ENCODE assay signal across 15 cellular contexts in the genomic region with DNA sequence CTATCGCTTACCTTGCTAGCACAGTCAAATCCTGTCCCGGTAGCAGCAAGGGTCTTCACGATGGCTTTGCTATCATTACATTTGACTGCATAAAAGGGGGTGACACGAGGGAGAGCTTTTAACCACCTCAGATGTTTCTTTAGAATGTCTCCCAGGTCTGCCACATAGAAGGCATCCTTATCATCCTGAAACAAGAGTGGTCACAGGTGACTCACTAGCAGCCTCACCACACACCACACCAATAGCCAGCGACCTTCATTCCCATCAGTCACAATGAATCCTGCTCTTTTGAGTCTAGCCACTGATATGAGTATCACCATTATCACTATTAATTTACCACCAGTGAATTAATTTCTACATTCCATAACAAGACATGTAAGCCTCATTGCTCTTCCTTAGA. TPM values are rescaled to one million over a fixed set of nuclear protein-coding genes. Genes with fewer than 3 reads are reported as not detected.
DNase-seq lines count a peak whose midpoint lies in the region; ATAC-seq, FAIRE-seq and TF ChIP-seq lines count a peak whose summit lies in the region.
"Had no signal": no experiment of that assay in that cellular context is flagged by ENCODE, and none has a peak within 500 bp of the region (broad histone marks: within the 10 kb centered on the region; RNA-seq: fewer than 3 reads in every experiment).

No MANE protein-coding gene starts in this region.

- CTCF ChIA-PET in GM12878 (lab: Yijun Ruan, JAX), result interaction anchor here (1.1 to 8.7 kb wide), 7 partner anchors 9 to 372 kb away, joined by 3 to 88 read pairs (median 14); no protein-coding TSS in a partner anchor

- TF ChIP-seq RAD21 in GM12878 (IDR thresholded peaks at IDR 0.05; ENCODE audit: insufficient read depth, low read depth, low read length), result no peak

- WGBS in GM12878 (ENCODE audit: insufficient coverage, insufficient replicate concordance, low lambda C conversion rate, missing lambda C conversion rate), result 26% methylated on average over 5 of the region's 5 CpGs

- no peak for TF ChIP-seq POLR2A in GM12878 (IDR thresholded peaks at IDR 0.05; ENCODE audit: low read depth, low read length)

- peaks cover 59% of the 10 kb centered on the region for H3K36me3 ChIP-seq in SK-N-MC (ENCODE audit: insufficient read depth, low read length)
- peaks cover 21 to 40% of the 10 kb centered on the region in 2 experiments for H3K36me3 ChIP-seq in GM12878 (ENCODE audit: control insufficient read depth in 2 of 2, insufficient read depth in 2 of 2, low read length in 1 of 2)

- intact Hi-C loops in GM12878 (cut with micrococcal nuclease; ENCODE audit: unreplicated experiment), result no loop called here

- no peaks in the 10 kb centered on the region for H3K27me3 Mint-ChIP-seq in stimulated activated naive B cell treated with anti-CD40 and anti-IgM and Interleukin-4, amounts not matched to agents 10 μg/mL and 1 μg/mL and 100 μg/mL, for 72 hours

- in situ Hi-C loops in GM12878 (cut with MboI), result no loop called here

- RAD21 ChIA-PET in GM12878 (lab: Charles Lee; ENCODE audit: unreplicated experiment), result interaction anchor here (1.2 to 7.0 kb wide), 5 partner anchors 11 to 365 kb away, joined by 5 to 115 read pairs (median 12); partner anchors contain the start of genes CYS1 and HPCAL1

- TF ChIP-seq CTCF in GM12878 (IDR thresholded peaks at IDR 0.05 in 2 of 3, conservative IDR thresholded peaks at IDR 0.05 in 1 of 3; ENCODE audit: control insufficient read depth in 2 of 3, extremely low read depth in 1 of 3, insufficient read depth in 1 of 3, low read depth in 3 of 3, low read length in 3 of 3), result no peak

- H3K9ac ChIP-seq in SK-N-MC (ENCODE audit: insufficient read length) (no peak overlapping the region), GM12878 (ENCODE audit: control insufficient read depth, insufficient read depth, low read length) (no peak overlapping the region)

- TF ChIP-seq EP300 in GM12878 (IDR thresholded peaks at IDR 0.05; ENCODE audit: borderline replicate concordance in 1 of 2, control insufficient read depth in 1 of 2, low read depth in 2 of 2, low read length in 2 of 2), result no peak; a peak in 1 of 4 replicates

- H3K27me3 ChIP-seq in GM12878 (replicated peaks in 1 of 2; ENCODE audit: control insufficient read depth in 2 of 2, insufficient read depth in 2 of 2, low read length in 1 of 2), result no peaks in the 10 kb centered on the region
- H3K27me3 ChIP-seq: body of pancreas, heart right ventricle, tibial nerve had no signal

- peak; percentile 48 for DNase-seq in activated T-cell treated with anti-CD3 and anti-CD28 coated beads for 24 hours (ENCODE audit: low read depth)
- no peak for DNase-seq in activated T-cell treated with anti-CD3 and anti-CD28 coated beads for 4 hours
- no peak for DNase-seq in SK-N-MC (ENCODE audit: low read depth, low spot score)
- peak; percentile 33 for DNase-seq in GM12878 (ENCODE audit: low read depth, low spot score)
- DNase-seq in stimulated activated naive B cell treated with anti-CD40 and anti-IgM and Interleukin-4, amounts not matched to agents 10 μg/mL and 1 μg/mL and 100 μg/mL, for 72 hours, result peak; percentile 41
- DNase-seq in SKM-1 treated with dmso at 0.1 percent for 144 hours (lab: John Stamatoyannopoulos, UW; ENCODE audit: unreplicated experiment), result no peak
- no peak for DNase-seq in NCI-H146 (lab: John Stamatoyannopoulos, UW)
- DNase-seq: body of pancreas, heart right ventricle, KG1, left ventricle myocardium superior, NCI-H2227 treated with DMSO at 0.1 percent for 48 hours, SHP77 had no signal

- H3K4me3 Mint-ChIP-seq in stimulated activated naive B cell treated with anti-CD40 and anti-IgM and Interleukin-4, amounts not matched to agents 10 μg/mL and 1 μg/mL and 100 μg/mL, for 72 hours, result peak overlapping the region; percentile 80 to 88

- no peak for FAIRE-seq in GM12878 (lab: Jason Lieb, UNC)

- peaks cover 8% of the 10 kb centered on the region; the same call in 1 of the 2 replicates for H4K20me1 ChIP-seq in GM12878 (ENCODE audit: control insufficient read depth, insufficient read depth)

- BruUV-seq in GM12878 (replicated peaks; lab: Mats Ljungman, UMichigan), result no TSS peak

- SMC1A ChIA-PET in GM12878 (lab: Charles Lee; ENCODE audit: uncharacterized antibody, unreplicated experiment), result interaction anchor here (1.0 to 6.5 kb wide), 7 partner anchors 9 to 661 kb away, joined by 3 to 76 read pairs (median 4); no protein-coding TSS in a partner anchor

- H3K4me1 Mint-ChIP-seq in stimulated activated naive B cell treated with anti-CD40 and anti-IgM and Interleukin-4, amounts not matched to agents 10 μg/mL and 1 μg/mL and 100 μg/mL, for 72 hours, result peaks cover 21 to 47% of the 10 kb centered on the region in 2 donors

- peak overlapping the region; percentile 73 for H3K27ac Mint-ChIP-seq in stimulated activated naive B cell treated with anti-CD40 and anti-IgM and Interleukin-4, amounts not matched to agents 10 μg/mL and 1 μg/mL and 100 μg/mL, for 72 hours

- peak; percentile 16 for ATAC-seq in GM12878
- peak in 1 of 2 donors; percentile 31 for ATAC-seq in stimulated activated naive B cell treated with anti-CD40 and anti-IgM and Interleukin-4, amounts not matched to agents 10 μg/mL and 1 μg/mL and 100 μg/mL, for 72 hours (replicated peaks)
- ATAC-seq in GM21619 (IDR thresholded peaks at IDR 0.05; ENCODE audit: unreplicated experiment), result no peak
- ATAC-seq: body of pancreas, heart right ventricle, left ventricle myocardium superior had no signal

- no peaks in the 10 kb centered on the region for H3K9me3 Mint-ChIP-seq in stimulated activated naive B cell treated with anti-CD40 and anti-IgM and Interleukin-4, amounts not matched to agents 10 μg/mL and 1 μg/mL and 100 μg/mL, for 72 hours

- no peak overlapping the region for H2AFZ ChIP-seq in GM12878 (ENCODE audit: control insufficient read depth, low read depth, low read length)

- no peak overlapping the region for H3K4me3 ChIP-seq in SK-N-MC
- H3K4me3 ChIP-seq in GM12878, result peak overlapping the region; percentile 93; the same call in 1 of the 2 replicates
- H3K4me3 ChIP-seq: body of pancreas, heart right ventricle, tibial nerve had no signal

- peaks cover 58% of the 10 kb centered on the region for H3K79me2 ChIP-seq in GM12878 (ENCODE audit: control insufficient read depth, insufficient read depth, low read length)

- POLR2A ChIA-PET in GM12878 (lab: Charles Lee), result interaction anchor here (1.2 to 4.4 kb wide), 4 partner anchors 9 to 366 kb away, joined by 5 to 60 read pairs (median 6); no protein-coding TSS in a partner anchor

- peaks cover 34 to 44% of the 10 kb centered on the region in 2 donors for H3K36me3 Mint-ChIP-seq in stimulated activated naive B cell treated with anti-CD40 and anti-IgM and Interleukin-4, amounts not matched to agents 10 μg/mL and 1 μg/mL and 100 μg/mL, for 72 hours

- H3K9me3 ChIP-seq in SK-N-MC (ENCODE audit: low read depth, low read length), result no peaks in the 10 kb centered on the region
- no peaks in the 10 kb centered on the region for H3K9me3 ChIP-seq in GM12878 (replicated peaks; ENCODE audit: control insufficient read depth, insufficient read depth, low read length)
- H3K9me3 ChIP-seq: body of pancreas, heart right ventricle, tibial nerve had no signal

- peaks cover 20% of the 10 kb centered on the region for H3K4me1 ChIP-seq in GM12878 (ENCODE audit: control insufficient read depth, insufficient read depth, low read length)

- peak overlapping the region; percentile 94 for H3K4me2 ChIP-seq in GM12878 (ENCODE audit: control insufficient read depth, insufficient read depth)

- H3K27ac ChIP-seq in SK-N-MC, result 0 out of 2 replicates have a peak overlapping the region, but pooled peaks have one; percentile 1
- H3K27ac ChIP-seq in GM12878 (ENCODE audit: control insufficient read depth, insufficient read depth), result peak overlapping the region; percentile 45
- H3K27ac ChIP-seq: body of pancreas, heart right ventricle, tibial nerve had no signal

TF ChIP-seq in GM12878, 131 proteins besides CTCF, POLR2A, EP300 and RAD21 (continues in another document):
- TF ChIP-seq, protein P1, sequence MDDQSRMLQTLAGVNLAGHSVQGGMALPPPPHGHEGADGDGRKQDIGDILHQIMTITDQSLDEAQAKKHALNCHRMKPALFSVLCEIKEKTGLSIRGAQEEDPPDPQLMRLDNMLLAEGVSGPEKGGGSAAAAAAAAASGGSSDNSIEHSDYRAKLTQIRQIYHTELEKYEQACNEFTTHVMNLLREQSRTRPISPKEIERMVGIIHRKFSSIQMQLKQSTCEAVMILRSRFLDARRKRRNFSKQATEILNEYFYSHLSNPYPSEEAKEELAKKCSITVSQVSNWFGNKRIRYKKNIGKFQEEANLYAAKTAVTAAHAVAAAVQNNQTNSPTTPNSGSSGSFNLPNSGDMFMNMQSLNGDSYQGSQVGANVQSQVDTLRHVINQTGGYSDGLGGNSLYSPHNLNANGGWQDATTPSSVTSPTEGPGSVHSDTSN (IDR thresholded peaks at IDR 0.05; ENCODE audit: insufficient replicate concordance, low read depth, low read length), result no peak
- TF ChIP-seq TCF7 (IDR thresholded peaks at IDR 0.05; ENCODE audit: borderline replicate concordance) (peak; percentile 56; the same call in 1 of the 2 replicates), DPF2 (IDR thresholded peaks at IDR 0.05) (peak; percentile 44; the same call in 1 of the 2 replicates), BHLHE40 (IDR thresholded peaks at IDR 0.05; ENCODE audit: borderline replicate concordance in 1 of 2, low read depth in 2 of 2, low read length in 1 of 2) (peak in 1 of 2 experiments; percentile 35; a peak in 1 of 4 replicates)

RNA-seq across cellular contexts. Expression of gene ODC1, which starts 3.7 kb away (rescaled TPM):
- total RNA-seq in GM12878 (2013; cell fraction: nucleolus; rRNA removed), result 30.2 and 35.3 TPM in 2 replicates
- 314 and 385 TPM in 2 replicates for total RNA-seq in GM12878 (2014; rRNA removed)
- total RNA-seq in GM12878 (2014; rRNA removed; fragmentation: Illumina TruSeq; extraction: Trizol), result 393 and 419 TPM in 2 replicates
- total RNA-seq in GM12878 (2021), result 281 and 308 TPM in 2 replicates
- polyA plus RNA-seq in GM12878 (2011; ENCODE audit: low read depth), result 143 TPM
- polyA plus RNA-seq in GM12878 (2011; rRNA removed), result 441 and 462 TPM in 2 replicates
- polyA plus RNA-seq in GM12878 (2011; cell fraction: cytosol; rRNA removed), result 272 and 313 TPM in 2 replicates
- polyA plus RNA-seq in GM12878 (2011; cell fraction: nucleus; rRNA removed), result 176 and 243 TPM in 2 replicates
- polyA plus RNA-seq in GM12878 (2012), result 145 and 165 TPM in 2 replicates
- polyA plus RNA-seq in GM12878 (2014; fragmentation: Illumina TruSeq; extraction: Trizol), result 423 and 510 TPM in 2 replicates
- polyA plus RNA-seq in GM12878 (2014; fragmentation: Nextera tagmentation; extraction: Ambion mirVana), result 100 to 1,000 TPM; 131 to 235 TPM
- 318 and 385 TPM in 2 replicates for polyA plus RNA-seq in GM12878 (2014; rRNA removed)
- 100 to 1,000 TPM in 1 of 2 experiments, 10 to 100 TPM in 1; 68.5 to 366 TPM for polyA plus RNA-seq in GM12878 (2016; fragmentation: Nextera tagmentation; extraction: Ambion mirVana)
- 297 and 376 TPM in 2 replicates for polyA minus RNA-seq in GM12878 (2011; rRNA and poly(A)+ RNA removed)
- polyA minus RNA-seq in GM12878 (2011; cell fraction: cytosol; rRNA and poly(A)+ RNA removed), result 90.7 and 122 TPM in 2 replicates
- polyA minus RNA-seq in GM12878 (2011; cell fraction: nucleus; rRNA and poly(A)+ RNA removed), result 32.8 and 50.8 TPM in 2 replicates

Comparison
In these comparisons a context has a peak if more than half of its experiments do, and no peak if none do; other contexts are left out.
1. DNase-seq: peak in activated T-cell treated with anti-CD3 and anti-CD28 coated beads for 24 hours (single experiment), GM12878 (single experiment) and stimulated activated naive B cell treated with anti-CD40 and anti-IgM and Interleukin-4, amounts not matched to agents 10 μg/mL and 1 μg/mL and 100 μg/mL, for 72 hours (single experiment); none in activated T-cell treated with anti-CD3 and anti-CD28 coated beads for 4 hours (single experiment), SK-N-MC (single experiment), SKM-1 treated with dmso at 0.1 percent for 144 hours (single experiment) and NCI-H146 (single experiment).